ENCODE assay signal across 16 cellular contexts in the genomic region with DNA sequence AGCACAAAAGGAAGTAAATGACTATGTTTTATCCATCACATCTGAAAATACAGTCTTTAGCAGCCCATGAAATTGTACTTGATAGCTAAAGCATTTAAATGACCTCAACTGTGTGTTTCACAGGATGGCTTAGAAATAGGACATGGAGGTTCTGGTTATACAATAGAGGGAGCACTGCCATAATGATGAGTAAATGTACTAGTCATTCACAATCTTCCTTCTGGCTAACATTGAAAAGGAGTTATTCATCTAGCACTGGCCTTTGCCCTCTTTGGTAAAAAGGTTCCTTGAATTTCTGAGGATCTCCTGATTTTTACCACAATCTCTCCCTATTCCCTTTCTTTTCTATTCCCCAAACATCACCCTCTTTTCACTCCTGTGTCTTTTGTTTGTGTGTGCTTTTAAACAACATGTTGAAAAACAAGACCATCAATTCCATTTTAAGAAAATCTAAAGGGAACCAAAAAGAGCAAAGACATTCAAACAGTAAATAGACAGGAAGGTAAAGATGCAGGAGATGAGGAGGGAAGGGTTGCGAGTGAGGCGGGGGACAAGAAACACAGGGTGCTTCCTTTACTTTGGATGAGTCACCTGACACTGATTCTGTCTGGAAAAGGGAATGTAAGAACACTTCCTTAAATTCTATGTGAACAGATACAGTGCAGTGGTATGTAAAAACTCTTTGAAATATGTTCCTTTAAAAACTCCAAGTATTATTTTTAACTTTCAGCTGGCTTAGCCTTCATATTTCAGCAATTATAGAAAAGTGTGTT.
DNase-seq lines count a peak whose midpoint lies in the region; ATAC-seq, FAIRE-seq and TF ChIP-seq lines count a peak whose summit lies in the region.
"Had no signal": no experiment of that assay in that cellular context is flagged by ENCODE, and none has a peak within 500 bp of the region (broad histone marks: within the 10 kb centered on the region; RNA-seq: fewer than 3 reads in every experiment).

No MANE protein-coding gene starts in this region.

- peaks cover 24% of the 10 kb centered on the region for H3K4me1 ChIP-seq in keratinocyte (ENCODE audit: control insufficient read depth, extremely low read depth, insufficient read depth, low read length)

- H3K79me2 ChIP-seq in keratinocyte (ENCODE audit: control insufficient read depth, insufficient read depth, low read length) = no peaks in the 10 kb centered on the region

- no peaks in the 10 kb centered on the region for H3K9me3 Mint-ChIP-seq in CD4-positive, alpha-beta T cell
- H3K9me3 Mint-ChIP-seq: H9 had no signal

- no peak overlapping the region for H3K27ac Mint-ChIP-seq in CD4-positive, alpha-beta T cell
- H3K27ac Mint-ChIP-seq: B cell had no signal

- FAIRE-seq in keratinocyte (lab: Jason Lieb, UNC) = peak; percentile 81

- no peaks in the 10 kb centered on the region for H3K9me3 ChIP-seq in keratinocyte (ENCODE audit: control insufficient read depth, low read depth, low read length)
- H3K9me3 ChIP-seq in CD4-positive, alpha-beta T cell (ENCODE audit: control insufficient read depth, low read length) = no peaks in the 10 kb centered on the region
- H3K9me3 ChIP-seq: adrenal gland, upper lobe of left lung had no signal

- H3K27ac ChIP-seq in brain microvascular endothelial cell (peak overlapping the region; percentile 61), keratinocyte (ENCODE audit: control insufficient read depth, insufficient read depth, low read length) (peak overlapping the region; percentile 76)
- H3K27ac ChIP-seq in CD4-positive, alpha-beta T cell (ENCODE audit: low read depth, low read length) = no peak overlapping the region
- H3K27ac ChIP-seq: adrenal gland, upper lobe of left lung had no signal

- peak overlapping the region; percentile 33 for H3K9ac ChIP-seq in keratinocyte (ENCODE audit: control insufficient read depth, extremely low read depth, insufficient read depth, low read length)

- no peak overlapping the region for H3K4me3 Mint-ChIP-seq in CD4-positive, alpha-beta T cell
- H3K4me3 Mint-ChIP-seq: B cell, H9 had no signal

- no peaks in the 10 kb centered on the region for H3K27me3 Mint-ChIP-seq in CD4-positive, alpha-beta T cell
- H3K27me3 Mint-ChIP-seq: B cell had no signal

- H3K36me3 ChIP-seq in brain microvascular endothelial cell (replicated peaks) = no peaks in the 10 kb centered on the region
- no peaks in the 10 kb centered on the region for H3K36me3 ChIP-seq in keratinocyte (ENCODE audit: control insufficient read depth in 2 of 2, extremely low read depth in 1 of 2, insufficient read depth in 2 of 2, low read length in 2 of 2)
- H3K36me3 ChIP-seq: adrenal gland, upper lobe of left lung had no signal

- dilution Hi-C loops in keratinocyte (cut with MboI; ENCODE audit: extremely low pct_ligation_motif_present, low sequenced_read_pairs) = no loop called here

- H3K4me1 Mint-ChIP-seq in CD4-positive, alpha-beta T cell (ENCODE audit: low read depth) = no peaks in the 10 kb centered on the region
- H3K4me1 Mint-ChIP-seq: B cell, H9 had no signal

- H3K4me2 ChIP-seq in keratinocyte (ENCODE audit: control insufficient read depth, extremely low read depth, insufficient read depth, low read depth, low read length) = peak overlapping the region; percentile 84

- intact Hi-C loops in CD4-positive, alpha-beta T cell (cut with DNase I, micrococcal nuclease) = no loop called here

- no peaks in the 10 kb centered on the region for H4K20me1 ChIP-seq in keratinocyte (ENCODE audit: control insufficient read depth, extremely low read depth, insufficient read depth, low read length)

- no peak overlapping the region for H3K4me3 ChIP-seq in brain microvascular endothelial cell (ENCODE audit: low read depth, low read length)
- H3K4me3 ChIP-seq in keratinocyte (ENCODE audit: control insufficient read depth in 2 of 3, extremely low read depth in 1 of 3, insufficient read depth in 2 of 3, low read depth in 1 of 3, low read length in 3 of 3) = peak overlapping the region in 1 of 3 experiments; percentile 33
- H3K4me3 ChIP-seq: adrenal gland, upper lobe of left lung had no signal

- H3K9me1 ChIP-seq in keratinocyte (ENCODE audit: control insufficient read depth, extremely low read depth, insufficient read depth, low read length) = no peaks in the 10 kb centered on the region

- POLR2A ChIA-PET in CD4-positive, alpha-beta T cell (lab: Charles Lee) = no interaction called here

- no peak for ATAC-seq in CD4-positive, alpha-beta T cell (ENCODE audit: poor library complexity)
- ATAC-seq in GM21723 (IDR thresholded peaks at IDR 0.05; ENCODE audit: unreplicated experiment) (no peak), HG03025 (IDR thresholded peaks at IDR 0.05; ENCODE audit: low FRiP score, unreplicated experiment) (no peak)
- ATAC-seq: activated CD4-positive, CD25-positive, alpha-beta regulatory T cell treated with anti-CD3 and anti-CD28 coated beads, Interleukin-2, amount 50 U/mL, for 24 hours had no signal

- no peak for TF ChIP-seq CTCF in brain microvascular endothelial cell (IDR thresholded peaks at IDR 0.05; ENCODE audit: low read depth, low read length, missing control alignments)
- TF ChIP-seq CTCF in keratinocyte (optimal IDR thresholded peaks at IDR 0.05 in 1 of 3, IDR thresholded peaks at IDR 0.05 in 1 of 3, conservative IDR thresholded peaks at IDR 0.05 in 1 of 3; ENCODE audit: extremely low read depth in 1 of 3, insufficient read depth in 2 of 3, low read length in 3 of 3) = no peak
- no peak for TF ChIP-seq CTCF in CD4-positive, alpha-beta T cell (IDR thresholded peaks at IDR 0.05)

- H2AFZ ChIP-seq in keratinocyte (ENCODE audit: control insufficient read depth, low read length) = peak overlapping the region; percentile 81

- CTCF ChIA-PET in CD4-positive, alpha-beta T cell (lab: Charles Lee) = no interaction called here

- in situ Hi-C loops in brain microvascular endothelial cell (cut with HindIII; ENCODE audit: low pct_ligation_motif_present, low sequenced_read_pairs) = no loop called here

- no peaks in the 10 kb centered on the region for H3K36me3 Mint-ChIP-seq in CD4-positive, alpha-beta T cell (ENCODE audit: low read depth)

- DNase-seq in AG08396 (ENCODE audit: low spot score) (peak; percentile 8), HT1080 (ENCODE audit: low read depth) (peak; percentile 91), brain microvascular endothelial cell (peak; percentile 45), keratinocyte (ENCODE audit: low read depth, low spot score) (peak; percentile 26), H4 (ENCODE audit: low spot score) (no peak)
- DNase-seq in CD4-positive, alpha-beta T cell = no peak
- DNase-seq: activated T-cell treated with anti-CD3 and anti-CD28 coated beads for 4 hours, adrenal gland, H9, NCI-H2171, posterior cingulate gyrus, upper lobe of left lung had no signal

- H3K27me3 ChIP-seq in brain microvascular endothelial cell (replicated peaks) = no peaks in the 10 kb centered on the region
- no peaks in the 10 kb centered on the region for H3K27me3 ChIP-seq in keratinocyte (ENCODE audit: control insufficient read depth, extremely low read depth, insufficient read depth, low read length)
- no peaks in the 10 kb centered on the region for H3K27me3 ChIP-seq in CD4-positive, alpha-beta T cell (ENCODE audit: control insufficient read depth, insufficient read depth, low read length)
- H3K27me3 ChIP-seq: adrenal gland, upper lobe of left lung had no signal

Comparison
In these comparisons a context has a peak if more than half of its experiments do, and no peak if none do; other contexts are left out.
1. DNase-seq: peak in AG08396 (single experiment), HT1080 (single experiment), brain microvascular endothelial cell (single experiment) and keratinocyte (single experiment); none in CD4-positive, alpha-beta T cell (0 of 10) and H4 (single experiment).